In genomic region chr16:2034695-2035430, GRCh38 we compare ENCODE assay signal across 1 cellular context.
TF ChIP-seq lines count a peak whose summit lies in the region.

No MANE protein-coding gene starts in this region.

TF ChIP-seq in A549, 52 proteins besides CTCF, POLR2A, EP300 and RAD21:
- no peak for TF ChIP-seq JUNB (IDR thresholded peaks at IDR 0.05)
- TF ChIP-seq ZFP36 (IDR thresholded peaks at IDR 0.05; ENCODE audit: borderline replicate concordance, partially characterized antibody), result no peak
- no peak for TF ChIP-seq ATOH8 (CRISPR knock-in tag; IDR thresholded peaks at IDR 0.05; ENCODE audit: low read depth)
- TF ChIP-seq MAX (IDR thresholded peaks at IDR 0.05), result no peak
- no peak for TF ChIP-seq SREBF2 (IDR thresholded peaks at IDR 0.05)
- TF ChIP-seq KDM5A (IDR thresholded peaks at IDR 0.05), result no peak
- no peak for TF ChIP-seq HOXA7 (CRISPR knock-in tag; IDR thresholded peaks at IDR 0.05)
- TF ChIP-seq KDM1A (IDR thresholded peaks at IDR 0.05; ENCODE audit: low read depth), result no peak
- no peak for TF ChIP-seq MAZ (IDR thresholded peaks at IDR 0.05; ENCODE audit: borderline replicate concordance, low read depth, low read length)
- TF ChIP-seq BCL3 (IDR thresholded peaks at IDR 0.05), result no peak
- no peak for TF ChIP-seq E2F6 (IDR thresholded peaks at IDR 0.05; ENCODE audit: borderline replicate concordance, low read depth)
- TF ChIP-seq MYC (IDR thresholded peaks at IDR 0.05; ENCODE audit: borderline replicate concordance, low read length), result no peak
- TF ChIP-seq PHF8 (IDR thresholded peaks at IDR 0.05; ENCODE audit: borderline replicate concordance, low read depth), result no peak
- no peak for TF ChIP-seq POLR2AphosphoS2 (conservative IDR thresholded peaks at IDR 0.05; ENCODE audit: low read length)
- no peak for TF ChIP-seq TFCP2L1 (CRISPR knock-in tag; IDR thresholded peaks at IDR 0.05)
- no peak for TF ChIP-seq CHD4 (IDR thresholded peaks at IDR 0.05; ENCODE audit: borderline replicate concordance)
- no peak for TF ChIP-seq CHD2 (IDR thresholded peaks at IDR 0.05; ENCODE audit: low read length, partially characterized antibody)
- no peak for TF ChIP-seq MAFK (IDR thresholded peaks at IDR 0.05; ENCODE audit: partially characterized antibody)
- no peak for TF ChIP-seq USF2 (IDR thresholded peaks at IDR 0.05)
